ENCODE assay signal across 1 cellular context in genomic region chr19:18219911-18220631, GRCh38.
TF ChIP-seq lines count a peak whose summit lies in the region.

No MANE protein-coding gene starts in this region.

TF ChIP-seq in HepG2, 621 proteins besides CTCF, POLR2A, EP300 and RAD21:
- TF ChIP-seq NCOA5 (CRISPR knock-in tag; IDR thresholded peaks at IDR 0.05) (no peak), NFKB2 (CRISPR knock-in tag; IDR thresholded peaks at IDR 0.05; ENCODE audit: borderline replicate concordance) (0 out of 2 replicates have a peak, but pooled peaks have one; percentile 24)
